ENCODE assay signal across 1 cellular context in the genomic region with DNA sequence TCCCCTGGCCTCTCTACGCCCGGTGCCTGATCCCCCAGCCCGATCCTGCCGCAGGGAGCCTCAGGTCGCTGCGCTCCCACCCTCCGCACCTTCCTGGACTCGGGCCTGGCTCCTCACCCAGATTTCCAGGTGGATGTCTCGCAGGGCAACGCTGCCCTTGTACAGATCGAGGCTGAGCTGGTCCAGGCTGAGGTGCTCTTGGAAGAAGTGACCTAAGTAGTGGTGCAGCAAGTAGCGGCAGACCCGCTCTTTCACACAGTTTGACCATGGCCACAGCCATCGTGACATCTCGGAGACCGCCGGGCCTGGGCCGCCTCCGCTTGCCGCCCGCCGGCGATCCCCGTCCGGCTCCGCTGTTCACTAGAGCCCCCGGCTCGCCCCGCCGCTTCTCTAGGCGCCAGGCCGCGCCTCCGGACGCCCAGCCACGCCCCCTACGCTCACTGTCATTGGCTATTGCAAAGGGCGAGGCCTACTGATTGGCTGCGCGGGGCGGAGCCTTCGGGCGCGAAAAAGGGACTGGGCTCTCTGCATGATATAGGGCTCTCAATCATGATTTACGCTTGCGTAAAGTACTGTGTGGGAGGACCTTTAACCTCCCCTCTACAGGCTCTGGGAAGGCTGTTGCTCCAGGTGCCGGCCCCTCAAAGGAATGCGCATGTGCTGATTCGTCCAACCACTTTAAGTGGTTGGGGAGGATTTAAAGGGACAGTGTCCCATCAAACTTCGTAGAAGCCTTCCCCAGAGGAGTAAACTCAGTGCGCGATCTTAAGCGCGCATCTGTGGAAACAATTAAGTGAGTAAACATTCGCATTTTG.
TF ChIP-seq lines count a peak whose summit lies in the region.

A gene (minus strand): TSS at position 362 of the 815 bp plus-strand sequence. CDS start 74 bp downstream, at position 288.

TF ChIP-seq in WTC11, 78 proteins besides CTCF, POLR2A, EP300 and RAD21 (continued from another document):
- TF ChIP-seq, protein P1, sequence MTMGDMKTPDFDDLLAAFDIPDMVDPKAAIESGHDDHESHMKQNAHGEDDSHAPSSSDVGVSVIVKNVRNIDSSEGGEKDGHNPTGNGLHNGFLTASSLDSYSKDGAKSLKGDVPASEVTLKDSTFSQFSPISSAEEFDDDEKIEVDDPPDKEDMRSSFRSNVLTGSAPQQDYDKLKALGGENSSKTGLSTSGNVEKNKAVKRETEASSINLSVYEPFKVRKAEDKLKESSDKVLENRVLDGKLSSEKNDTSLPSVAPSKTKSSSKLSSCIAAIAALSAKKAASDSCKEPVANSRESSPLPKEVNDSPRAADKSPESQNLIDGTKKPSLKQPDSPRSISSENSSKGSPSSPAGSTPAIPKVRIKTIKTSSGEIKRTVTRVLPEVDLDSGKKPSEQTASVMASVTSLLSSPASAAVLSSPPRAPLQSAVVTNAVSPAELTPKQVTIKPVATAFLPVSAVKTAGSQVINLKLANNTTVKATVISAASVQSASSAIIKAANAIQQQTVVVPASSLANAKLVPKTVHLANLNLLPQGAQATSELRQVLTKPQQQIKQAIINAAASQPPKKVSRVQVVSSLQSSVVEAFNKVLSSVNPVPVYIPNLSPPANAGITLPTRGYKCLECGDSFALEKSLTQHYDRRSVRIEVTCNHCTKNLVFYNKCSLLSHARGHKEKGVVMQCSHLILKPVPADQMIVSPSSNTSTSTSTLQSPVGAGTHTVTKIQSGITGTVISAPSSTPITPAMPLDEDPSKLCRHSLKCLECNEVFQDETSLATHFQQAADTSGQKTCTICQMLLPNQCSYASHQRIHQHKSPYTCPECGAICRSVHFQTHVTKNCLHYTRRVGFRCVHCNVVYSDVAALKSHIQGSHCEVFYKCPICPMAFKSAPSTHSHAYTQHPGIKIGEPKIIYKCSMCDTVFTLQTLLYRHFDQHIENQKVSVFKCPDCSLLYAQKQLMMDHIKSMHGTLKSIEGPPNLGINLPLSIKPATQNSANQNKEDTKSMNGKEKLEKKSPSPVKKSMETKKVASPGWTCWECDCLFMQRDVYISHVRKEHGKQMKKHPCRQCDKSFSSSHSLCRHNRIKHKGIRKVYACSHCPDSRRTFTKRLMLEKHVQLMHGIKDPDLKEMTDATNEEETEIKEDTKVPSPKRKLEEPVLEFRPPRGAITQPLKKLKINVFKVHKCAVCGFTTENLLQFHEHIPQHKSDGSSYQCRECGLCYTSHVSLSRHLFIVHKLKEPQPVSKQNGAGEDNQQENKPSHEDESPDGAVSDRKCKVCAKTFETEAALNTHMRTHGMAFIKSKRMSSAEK (CRISPR knock-in tag; IDR thresholded peaks at IDR 0.05; ENCODE audit: borderline replicate concordance), result no peak
- TF ChIP-seq CREB1 (CRISPR knock-in tag; IDR thresholded peaks at IDR 0.05) (no peak), FOXK1 (CRISPR knock-in tag; IDR thresholded peaks at IDR 0.05) (peak; percentile 35; the same call in 1 of the 2 replicates), GRHL2 (CRISPR knock-in tag; IDR thresholded peaks at IDR 0.05; ENCODE audit: insufficient replicate concordance, severe bottlenecking) (no peak), NFYB (CRISPR knock-in tag; conservative IDR thresholded peaks at IDR 0.05; ENCODE audit: low read depth) (peak; percentile 79), NR2C2 (CRISPR knock-in tag; IDR thresholded peaks at IDR 0.05) (0 out of 2 replicates have a peak, but pooled peaks have one; percentile 18)
- TF ChIP-seq, protein P2, sequence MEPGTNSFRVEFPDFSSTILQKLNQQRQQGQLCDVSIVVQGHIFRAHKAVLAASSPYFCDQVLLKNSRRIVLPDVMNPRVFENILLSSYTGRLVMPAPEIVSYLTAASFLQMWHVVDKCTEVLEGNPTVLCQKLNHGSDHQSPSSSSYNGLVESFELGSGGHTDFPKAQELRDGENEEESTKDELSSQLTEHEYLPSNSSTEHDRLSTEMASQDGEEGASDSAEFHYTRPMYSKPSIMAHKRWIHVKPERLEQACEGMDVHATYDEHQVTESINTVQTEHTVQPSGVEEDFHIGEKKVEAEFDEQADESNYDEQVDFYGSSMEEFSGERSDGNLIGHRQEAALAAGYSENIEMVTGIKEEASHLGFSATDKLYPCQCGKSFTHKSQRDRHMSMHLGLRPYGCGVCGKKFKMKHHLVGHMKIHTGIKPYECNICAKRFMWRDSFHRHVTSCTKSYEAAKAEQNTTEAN (CRISPR knock-in tag; IDR thresholded peaks at IDR 0.05), result 0 out of 2 replicates have a peak, but pooled peaks have one; percentile 37
- TF ChIP-seq, protein P3, sequence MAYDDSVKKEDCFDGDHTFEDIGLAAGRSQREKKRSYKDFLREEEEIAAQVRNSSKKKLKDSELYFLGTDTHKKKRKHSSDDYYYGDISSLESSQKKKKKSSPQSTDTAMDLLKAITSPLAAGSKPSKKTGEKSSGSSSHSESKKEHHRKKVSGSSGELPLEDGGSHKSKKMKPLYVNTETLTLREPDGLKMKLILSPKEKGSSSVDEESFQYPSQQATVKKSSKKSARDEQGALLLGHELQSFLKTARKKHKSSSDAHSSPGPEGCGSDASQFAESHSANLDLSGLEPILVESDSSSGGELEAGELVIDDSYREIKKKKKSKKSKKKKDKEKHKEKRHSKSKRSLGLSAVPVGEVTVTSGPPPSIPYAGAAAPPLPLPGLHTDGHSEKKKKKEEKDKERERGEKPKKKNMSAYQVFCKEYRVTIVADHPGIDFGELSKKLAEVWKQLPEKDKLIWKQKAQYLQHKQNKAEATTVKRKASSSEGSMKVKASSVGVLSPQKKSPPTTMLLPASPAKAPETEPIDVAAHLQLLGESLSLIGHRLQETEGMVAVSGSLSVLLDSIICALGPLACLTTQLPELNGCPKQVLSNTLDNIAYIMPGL (CRISPR knock-in tag; IDR thresholded peaks at IDR 0.05), result peak; percentile 98
